In genomic region chr4:156976147-156976546, GRCh38 we compare ENCODE assay signal across 11 cellular contexts. TPM values are rescaled to one million over a fixed set of nuclear protein-coding genes. Genes with fewer than 3 reads are reported as not detected.
A peak's percentile ranks its signal among the peaks of the same experiment; 100 is the strongest.
DNase-seq lines count a peak whose midpoint lies in the region; ATAC-seq lines count a peak whose summit lies in the region.
"Had no signal": no experiment of that assay in that cellular context is flagged by ENCODE, and none has a peak within 500 bp of the region (broad histone marks: within the 10 kb centered on the region; RNA-seq: fewer than 3 reads in every experiment).

No MANE protein-coding gene starts in this region.

- H3K27me3 ChIP-seq in adipocyte (replicated peaks; ENCODE audit: control insufficient read depth, insufficient read depth, low read length): no peaks in the 10 kb centered on the region
- H3K27me3 ChIP-seq in skeletal muscle satellite cell (ENCODE audit: control insufficient read depth, insufficient read depth, low read length): no peaks in the 10 kb centered on the region

- H3K4me3 ChIP-seq in adipocyte (ENCODE audit: low read length): no peak overlapping the region
- H3K4me3 ChIP-seq in skeletal muscle satellite cell (ENCODE audit: low read length): peak overlapping the region; percentile 29

- H3K4me1 ChIP-seq in adipocyte (ENCODE audit: control insufficient read depth, insufficient read depth, low read length) (peaks cover 34% of the 10 kb centered on the region), skeletal muscle satellite cell (ENCODE audit: control insufficient read depth, insufficient read depth, low read length) (peaks cover 75% of the 10 kb centered on the region)

- H3K9ac ChIP-seq in adipocyte (ENCODE audit: low read length): no peak overlapping the region
- H3K9ac ChIP-seq in skeletal muscle satellite cell (ENCODE audit: low read depth, low read length): peak overlapping the region; percentile 41

- peak overlapping the region; percentile 62 for H3K4me2 ChIP-seq in skeletal muscle satellite cell (ENCODE audit: low read length)

- ATAC-seq in GM19328 (IDR thresholded peaks at IDR 0.05; ENCODE audit: unreplicated experiment): no peak
- ATAC-seq: HCT116, left ventricle myocardium superior had no signal

- H3K36me3 ChIP-seq in adipocyte (ENCODE audit: control insufficient read depth, insufficient read depth, low read length, severe bottlenecking) (no peaks in the 10 kb centered on the region), skeletal muscle satellite cell (ENCODE audit: insufficient read depth, low read length) (no peaks in the 10 kb centered on the region)

- DNase-seq in HS-27A (ENCODE audit: low read depth): peak; percentile 83
- DNase-seq in adipocyte (ENCODE audit: low read depth): peak; percentile 79
- peak; percentile 56 for DNase-seq in fibroblast of the conjunctiva (ENCODE audit: low read depth)
- no peak for DNase-seq in NCI-H2107 (lab: John Stamatoyannopoulos, UW)
- DNase-seq in NOMO-1 treated with DMSO at 0.1 percent for 48 hours (lab: John Stamatoyannopoulos, UW; ENCODE audit: unreplicated experiment): no peak
- DNase-seq: head of caudate nucleus, left ventricle myocardium superior, NCI-H2171 treated with DMSO at 0.1 percent for 48 hours had no signal

- H3K9me3 ChIP-seq in adipocyte (ENCODE audit: control insufficient read depth, low read length) (no peaks in the 10 kb centered on the region), skeletal muscle satellite cell (replicated peaks; ENCODE audit: low read length) (no peaks in the 10 kb centered on the region)

RNA-seq across cellular contexts. Expression of gene PDGFC, which starts 4.5 kb away (rescaled TPM):
- total RNA-seq in skeletal muscle satellite cell (2012; rRNA removed): 54.8 and 55.0 TPM in 2 replicates

Comparison
In these comparisons a context has a peak if more than half of its experiments do, and no peak if none do; other contexts are left out.
1. DNase-seq: peak in HS-27A (single experiment), adipocyte (single experiment) and fibroblast of the conjunctiva (single experiment); none in NCI-H2107 (single experiment) and NOMO-1 treated with DMSO at 0.1 percent for 48 hours (single experiment).